ENCODE assay signal across 17 cellular contexts in the genomic region with DNA sequence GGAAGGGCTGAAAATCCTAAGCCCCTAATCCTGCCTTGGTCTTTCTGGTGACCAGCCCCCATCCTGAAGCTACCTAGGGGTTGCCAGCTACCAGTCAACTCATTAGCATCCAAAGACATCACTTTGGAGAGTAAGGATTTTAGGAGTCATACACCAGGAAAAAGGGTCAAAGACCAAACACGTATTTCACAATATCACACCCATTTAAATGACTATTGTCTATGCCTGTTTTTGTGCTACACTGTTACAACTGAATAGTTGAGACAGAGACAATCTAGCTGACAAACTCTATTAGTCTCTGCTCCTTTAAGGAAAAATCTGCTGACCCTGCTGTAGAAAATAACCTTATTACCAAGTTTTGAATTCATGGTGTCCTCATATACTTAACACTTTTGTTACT. TPM values are rescaled to one million over a fixed set of nuclear protein-coding genes. Genes with fewer than 3 reads are reported as not detected.
DNase-seq lines count a peak whose midpoint lies in the region; ATAC-seq and TF ChIP-seq lines count a peak whose summit lies in the region.
"Had no signal": no experiment of that assay in that cellular context is flagged by ENCODE, and none has a peak within 500 bp of the region (broad histone marks: within the 10 kb centered on the region; RNA-seq: fewer than 3 reads in every experiment).

No MANE protein-coding gene starts in this region.

- H3K9me3 Mint-ChIP-seq in MCF 10A (ENCODE audit: unreplicated experiment): no peaks in the 10 kb centered on the region
- peaks cover 18% of the 10 kb centered on the region for H3K9me3 Mint-ChIP-seq in WTC11
- H3K9me3 Mint-ChIP-seq: CD4-positive, alpha-beta memory T cell had no signal

- H3K14ac ChIP-seq in IMR-90 (replicated peaks; ENCODE audit: low read depth, low read length): no peak overlapping the region

- TF ChIP-seq CTCF in IMR-90 (conservative IDR thresholded peaks at IDR 0.05; ENCODE audit: low read depth, low read length) (no peak), MCF 10A (IDR thresholded peaks at IDR 0.05; ENCODE audit: unreplicated experiment) (no peak), left lung (IDR thresholded peaks at IDR 0.05) (no peak), upper lobe of left lung (IDR thresholded peaks at IDR 0.05) (no peak), WTC11 (IDR thresholded peaks at IDR 0.05) (no peak)

- no peak overlapping the region for H2AK9ac ChIP-seq in IMR-90 (replicated peaks; ENCODE audit: low read depth, low read length, poor library complexity)

- H3K4me1 ChIP-seq in IMR-90 (ENCODE audit: control insufficient read depth, insufficient read depth, low read length) (no peaks in the 10 kb centered on the region), left lung (no peaks in the 10 kb centered on the region), upper lobe of left lung (peaks cover 0 to 5% (median 2%) of the 10 kb centered on the region in 4 donors)

- BruUV-seq in IMR-90 (replicated peaks; lab: Mats Ljungman, UMichigan) (no TSS peak), MCF 10A (replicated peaks; lab: Mats Ljungman, UMichigan) (no TSS peak)

- no peak overlapping the region for H3K4ac ChIP-seq in IMR-90 (ENCODE audit: low read depth, low read length)

- no peak overlapping the region for H2AFZ ChIP-seq in IMR-90 (replicated peaks; ENCODE audit: low read length, poor library complexity)

- H3K27ac Mint-ChIP-seq in MCF 10A (ENCODE audit: low read depth, unreplicated experiment): peak overlapping the region; percentile 63
- H3K27ac Mint-ChIP-seq in WTC11: no peak overlapping the region
- H3K27ac Mint-ChIP-seq: CD4-positive, alpha-beta memory T cell had no signal

- intact Hi-C loops in IMR-90 (cut with micrococcal nuclease): no loop called here
- intact Hi-C loops in MCF 10A (cut with micrococcal nuclease): no loop called here
- intact Hi-C loops in left lung (cut with DNase I): no loop called here

- no peaks in the 10 kb centered on the region for H3K36me3 Mint-ChIP-seq in MCF 10A (ENCODE audit: insufficient read depth, unreplicated experiment)
- peaks cover 10% of the 10 kb centered on the region for H3K36me3 Mint-ChIP-seq in WTC11
- H3K36me3 Mint-ChIP-seq: CD4-positive, alpha-beta memory T cell had no signal

- no peaks in the 10 kb centered on the region for H3K79me1 ChIP-seq in IMR-90 (ENCODE audit: low read depth in 1 of 2, low read length in 2 of 2)

- H3K56ac ChIP-seq in IMR-90 (ENCODE audit: extremely low read depth, insufficient read depth, low read length): no peak overlapping the region

- H3K27ac ChIP-seq in IMR-90 (ENCODE audit: insufficient read depth, low read length): no peak overlapping the region
- peak overlapping the region; percentile 55 to 74 for H3K27ac ChIP-seq in left lung
- peak overlapping the region in 3 of 4 donors; percentile 30 to 55 (median 41) for H3K27ac ChIP-seq in upper lobe of left lung
- H3K27ac ChIP-seq: A549 had no signal

- H3K27me3 Mint-ChIP-seq in MCF 10A (ENCODE audit: insufficient read depth, unreplicated experiment) (no peaks in the 10 kb centered on the region), WTC11 (ENCODE audit: low read depth) (no peaks in the 10 kb centered on the region)
- H3K27me3 Mint-ChIP-seq: CD4-positive, alpha-beta memory T cell had no signal

- TF ChIP-seq POLR2A in IMR-90 (IDR thresholded peaks at IDR 0.05; ENCODE audit: low read depth, low read length) (no peak), upper lobe of left lung (IDR thresholded peaks at IDR 0.05) (no peak)

- no peak overlapping the region for H2BK15ac ChIP-seq in IMR-90 (ENCODE audit: low read depth, low read length)

- no peaks in the 10 kb centered on the region for H3K9me1 ChIP-seq in IMR-90 (ENCODE audit: insufficient read depth, low read length)

- CTCF ChIA-PET in IMR-90 (lab: Yijun Ruan, JAX): no interaction called here
- CTCF ChIA-PET in MCF 10A (lab: Yijun Ruan, JAX): interaction anchor here (1.0 to 2.5 kb wide), 2 partner anchors 19 to 70 kb away, joined by 4 to 6 read pairs; no protein-coding TSS in a partner anchor
- CTCF ChIA-PET in WTC11 (lab: Charles Lee): no interaction called here

- H3K27me3 ChIP-seq in IMR-90 (ENCODE audit: control insufficient read depth, insufficient read depth, low read length) (no peaks in the 10 kb centered on the region), left lung (no peaks in the 10 kb centered on the region), upper lobe of left lung (no peaks in the 10 kb centered on the region)

- no peak overlapping the region for H4K8ac ChIP-seq in IMR-90 (ENCODE audit: low read depth in 2 of 2, low read length in 2 of 2)

- no peaks in the 10 kb centered on the region for H3K36me3 ChIP-seq in IMR-90 (ENCODE audit: control insufficient read depth, insufficient read depth, low read length)
- H3K36me3 ChIP-seq in left lung: no peaks in the 10 kb centered on the region
- H3K36me3 ChIP-seq in upper lobe of left lung: no peaks in the 10 kb centered on the region

- no peak overlapping the region for H3K4me2 ChIP-seq in IMR-90 (ENCODE audit: low read depth, low read length)
- H3K4me2 ChIP-seq: A549 had no signal

- H3K23ac ChIP-seq in IMR-90 (ENCODE audit: low read depth, low read length): no peak overlapping the region

- H3K9me3 ChIP-seq in IMR-90 (ENCODE audit: control insufficient read depth, insufficient read depth, low read length): no peaks in the 10 kb centered on the region
- no peaks in the 10 kb centered on the region for H3K9me3 ChIP-seq in left lung
- H3K9me3 ChIP-seq in upper lobe of left lung: no peaks in the 10 kb centered on the region
- H3K9me3 ChIP-seq: A549 had no signal

- H4K5ac ChIP-seq in IMR-90 (ENCODE audit: low read depth, low read length): no peak overlapping the region

- ATAC-seq in IMR-90 (ENCODE audit: low read depth): no peak
- ATAC-seq in left lung: no peak
- ATAC-seq in upper lobe of left lung (ENCODE audit: low FRiP score in 2 of 2): no peak
- no peak for ATAC-seq in WTC11
- ATAC-seq: A549 had no signal

- no peak overlapping the region for H2BK120ac ChIP-seq in IMR-90 (ENCODE audit: low read depth, low read length)

- H3K4me3 Mint-ChIP-seq in MCF 10A (ENCODE audit: unreplicated experiment) (no peak overlapping the region), WTC11 (no peak overlapping the region)
- H3K4me3 Mint-ChIP-seq: CD4-positive, alpha-beta memory T cell had no signal

- in situ Hi-C loops in IMR-90 (cut with MboI; ENCODE audit: low sequenced_read_pairs): no loop called here

- peaks cover 12% of the 10 kb centered on the region for H3K4me1 Mint-ChIP-seq in MCF 10A (ENCODE audit: insufficient read depth, unreplicated experiment)
- H3K4me1 Mint-ChIP-seq in WTC11: peaks cover 51% of the 10 kb centered on the region
- H3K4me1 Mint-ChIP-seq: CD4-positive, alpha-beta memory T cell had no signal

- H4K20me1 ChIP-seq in IMR-90 (ENCODE audit: insufficient read depth, low read length): no peaks in the 10 kb centered on the region

- H3K9ac ChIP-seq in IMR-90 (ENCODE audit: low read depth, low read length): no peak overlapping the region

- H2AK5ac ChIP-seq in IMR-90 (ENCODE audit: low read depth, low read length): no peak overlapping the region

- dilution Hi-C loops in IMR-90 (cut with HindIII; ENCODE audit: low sequenced_read_pairs, unreplicated experiment): no loop called here

- DNase-seq in IMR-90: no peak
- DNase-seq in MCF 10A (ENCODE audit: unreplicated experiment): no peak
- no peak for DNase-seq in left lung
- DNase-seq in upper lobe of left lung: no peak
- DNase-seq in GM19240 (ENCODE audit: insufficient read length, low spot score): no peak
- DNase-seq in WTC11 (ENCODE audit: low spot score): no peak
- DNase-seq in AG08395 (ENCODE audit: low spot score): no peak
- DNase-seq: CD4-positive, alpha-beta memory T cell; DMS153; H7; Karpas-422; NCI-H1694; NCI-H2081; NCI-H2171; NCI-H526; Right ventricle myocardium superior had no signal

- POLR2A ChIA-PET in IMR-90 (lab: Charles Lee; ENCODE audit: unreplicated experiment): no interaction called here
- POLR2A ChIA-PET in MCF 10A (lab: Yijun Ruan, JAX): interaction anchor here (1.0 to 1.4 kb wide), 2 partner anchors 55 to 86 kb away, joined by 3 to 4 read pairs; no protein-coding TSS in a partner anchor
- POLR2A ChIA-PET in WTC11 (lab: Charles Lee): no interaction called here

- H3K4me3 ChIP-seq in IMR-90 (ENCODE audit: insufficient read depth, low read depth, low read length): no peak overlapping the region
- H3K4me3 ChIP-seq in left lung: no peak overlapping the region
- no peak overlapping the region for H3K4me3 ChIP-seq in upper lobe of left lung
- H3K4me3 ChIP-seq: A549 had no signal

- no peak overlapping the region for H4K91ac ChIP-seq in IMR-90 (ENCODE audit: insufficient read depth, low read depth, low read length)

- no CpG with 5 or more reads among the region's 1 CpG for WGBS in IMR-90 (ENCODE audit: extremely low coverage in 2 of 2, insufficient read length in 1 of 2), 2 experiments
- 89 to 91% methylated on average over 1 of the region's 1 CpG for WGBS in upper lobe of left lung, 2 donors

- H3K18ac ChIP-seq in IMR-90 (ENCODE audit: low read depth, low read length): no peak overlapping the region

- TF ChIP-seq EP300 in upper lobe of left lung (IDR thresholded peaks at IDR 0.05): no peak

- no peak overlapping the region for H2BK20ac ChIP-seq in IMR-90 (ENCODE audit: low read depth, low read length)

- TF ChIP-seq RAD21 in IMR-90 (IDR thresholded peaks at IDR 0.05; ENCODE audit: low read length): no peak

- H2BK5ac ChIP-seq in IMR-90 (ENCODE audit: low read depth, low read length, poor library complexity, severe bottlenecking): no peak overlapping the region

TF ChIP-seq in IMR-90, 13 proteins besides CTCF, POLR2A, EP300 and RAD21:
- TF ChIP-seq CEBPB (IDR thresholded peaks at IDR 0.05; ENCODE audit: low read depth, low read length) (peak; percentile 70), RCOR1 (IDR thresholded peaks at IDR 0.05; ENCODE audit: insufficient replicate concordance, low read length) (no peak)
TF ChIP-seq in IMR-90: peak in this region for 1.

TF ChIP-seq in WTC11, 78 proteins besides CTCF, POLR2A, EP300 and RAD21 (continues in another document):
- no peak for TF ChIP-seq RORB (CRISPR knock-in tag; IDR thresholded peaks at IDR 0.05)

RNA-seq across cellular contexts. Expression of gene RBBP8, which starts 21.0 kb away (rescaled TPM):
- total RNA-seq in IMR-90 (2012; rRNA removed): 21.1 and 25.3 TPM in 2 replicates
- polyA plus RNA-seq in IMR-90 (2012; rRNA removed): 10.8 and 12.0 TPM in 2 replicates
- 1.2 and 1.8 TPM in 2 replicates for polyA plus RNA-seq in IMR-90 (2012; cell fraction: cytosol; rRNA removed)
- 0.40 and 3.8 TPM in 2 replicates for polyA plus RNA-seq in IMR-90 (2012; cell fraction: nucleus; rRNA removed; ENCODE audit: low replicate concordance)
- 42.0 and 59.7 TPM in 2 replicates for total RNA-seq in MCF 10A (2022)
- total RNA-seq in left lung: 10 to 100 TPM; 47.6 to 47.7 TPM
- total RNA-seq in upper lobe of left lung: 10 to 100 TPM; 10.9 to 78.2 (median 30.3) TPM
- total RNA-seq in WTC11 (2021): 31.5 to 38.3 TPM (median 33.3 TPM) in 3 replicates
